Comparison of ENCODE assay signal across 9 cellular contexts in genomic region chr7:155738652-155739537, GRCh38.
DNase-seq lines count a peak whose midpoint lies in the region; ATAC-seq and TF ChIP-seq lines count a peak whose summit lies in the region.
"Had no signal": no experiment of that assay in that cellular context is flagged by ENCODE, and none has a peak within 500 bp of the region (broad histone marks: within the 10 kb centered on the region; RNA-seq: fewer than 3 reads in every experiment).

No MANE protein-coding gene starts in this region.

- no peak overlapping the region for H3K4me3 Mint-ChIP-seq in natural killer cell
- peak overlapping the region; percentile 58 for H3K4me3 Mint-ChIP-seq in stimulated activated naive CD8-positive, alpha-beta T cell treated with anti-CD3 and anti-CD28 coated beads, Interleukin-15, Interleukin-2, amounts not matched to agents 100 ng/mL and 50 ng/mL, for 24 hours
- H3K4me3 Mint-ChIP-seq: mesothelial cell of epicardium had no signal

- TF ChIP-seq CTCF in GM10266 (IDR thresholded peaks at IDR 0.05; ENCODE audit: control insufficient read depth, insufficient read depth, low read depth, missing control alignments) (peak; percentile 78), epithelial cell of proximal tubule (conservative IDR thresholded peaks at IDR 0.05; ENCODE audit: low read depth, low read length) (peak; percentile 66), natural killer cell (IDR thresholded peaks at IDR 0.05) (peak; percentile 67)

- intact Hi-C loops in natural killer cell (cut with micrococcal nuclease) = loop anchor here (1.0 kb wide), 1 partner anchor 141 kb away; no protein-coding TSS in a partner anchor

- no peaks in the 10 kb centered on the region for H3K27me3 Mint-ChIP-seq in natural killer cell (ENCODE audit: low read depth in 2 of 2)
- no peaks in the 10 kb centered on the region for H3K27me3 Mint-ChIP-seq in stimulated activated naive CD8-positive, alpha-beta T cell treated with anti-CD3 and anti-CD28 coated beads, Interleukin-15, Interleukin-2, amounts not matched to agents 100 ng/mL and 50 ng/mL, for 24 hours

- H3K36me3 Mint-ChIP-seq in natural killer cell = peaks cover 11% of the 10 kb centered on the region
- peaks cover 69% of the 10 kb centered on the region for H3K36me3 Mint-ChIP-seq in stimulated activated naive CD8-positive, alpha-beta T cell treated with anti-CD3 and anti-CD28 coated beads, Interleukin-15, Interleukin-2, amounts not matched to agents 100 ng/mL and 50 ng/mL, for 24 hours (ENCODE audit: low read depth)

- no peaks in the 10 kb centered on the region for H3K9me3 Mint-ChIP-seq in natural killer cell
- H3K9me3 Mint-ChIP-seq in stimulated activated naive CD8-positive, alpha-beta T cell treated with anti-CD3 and anti-CD28 coated beads, Interleukin-15, Interleukin-2, amounts not matched to agents 100 ng/mL and 50 ng/mL, for 24 hours = no peaks in the 10 kb centered on the region
- H3K9me3 Mint-ChIP-seq: mesothelial cell of epicardium had no signal

- peak overlapping the region; percentile 29 for H3K27ac Mint-ChIP-seq in natural killer cell
- H3K27ac Mint-ChIP-seq in stimulated activated naive CD8-positive, alpha-beta T cell treated with anti-CD3 and anti-CD28 coated beads, Interleukin-15, Interleukin-2, amounts not matched to agents 100 ng/mL and 50 ng/mL, for 24 hours = peak overlapping the region; percentile 88
- H3K27ac Mint-ChIP-seq: mesothelial cell of epicardium had no signal

- DNase-seq in GM10266 (ENCODE audit: extremely low spot score) (no peak), NCI-H82 (lab: John Stamatoyannopoulos, UW) (peak; percentile 69), epithelial cell of proximal tubule (ENCODE audit: low read depth) (peak; percentile 39), natural killer cell (peak; percentile 53), middle frontal gyrus (ENCODE audit: extremely low spot score, low spot score) (no peak)
- DNase-seq in activated CD8-positive, alpha-beta memory T cell treated with anti-CD3 and anti-CD28 coated beads, Interleukin-2, amount 50 U/mL, for 48 hours = peak; percentile 70

- no peak overlapping the region for H3K4me3 ChIP-seq in epithelial cell of proximal tubule (ENCODE audit: low read depth, low read length)

- ATAC-seq in HG03066 (IDR thresholded peaks at IDR 0.05; ENCODE audit: low read depth, unreplicated experiment) (peak; percentile 66), natural killer cell (peak; percentile 58 to 84 (median 71))

- peaks cover 14 to 27% of the 10 kb centered on the region in 2 donors for H3K4me1 Mint-ChIP-seq in natural killer cell
- peaks cover 71% of the 10 kb centered on the region for H3K4me1 Mint-ChIP-seq in stimulated activated naive CD8-positive, alpha-beta T cell treated with anti-CD3 and anti-CD28 coated beads, Interleukin-15, Interleukin-2, amounts not matched to agents 100 ng/mL and 50 ng/mL, for 24 hours (ENCODE audit: low read depth)
- H3K4me1 Mint-ChIP-seq: mesothelial cell of epicardium had no signal

Comparison
In these comparisons a context has a peak if more than half of its experiments do, and no peak if none do; other contexts are left out.
1. DNase-seq: peak in NCI-H82 (single experiment), activated CD8-positive, alpha-beta memory T cell treated with anti-CD3 and anti-CD28 coated beads, Interleukin-2, amount 50 U/mL, for 48 hours (single experiment), epithelial cell of proximal tubule (single experiment) and natural killer cell (single experiment); none in GM10266 (single experiment) and middle frontal gyrus (single experiment).
2. Peak in every context shown above with its lines, with median percentiles within 50 percentile points of each other: CTCF ChIP-seq.